19 cellular contexts compared by ENCODE assay signal in genomic region chr12:68268971-68269370, GRCh38. TPM values are rescaled to one million over a fixed set of nuclear protein-coding genes. Genes with fewer than 3 reads are reported as not detected.
A peak's percentile ranks its signal among the peaks of the same experiment; 100 is the strongest.
DNase-seq lines count a peak whose midpoint lies in the region; ATAC-seq and TF ChIP-seq lines count a peak whose summit lies in the region.
"Had no signal": no experiment of that assay in that cellular context is flagged by ENCODE, and none has a peak within 500 bp of the region (broad histone marks: within the 10 kb centered on the region; RNA-seq: fewer than 3 reads in every experiment).

No MANE protein-coding gene starts in this region.

- no peaks in the 10 kb centered on the region for H4K20me1 ChIP-seq in mammary epithelial cell (ENCODE audit: insufficient read depth, low read length)
- no peaks in the 10 kb centered on the region for H4K20me1 ChIP-seq in fibroblast of lung (ENCODE audit: control insufficient read depth, extremely low read depth, insufficient read depth, low read length)
- H4K20me1 ChIP-seq: BLaER1 had no signal

- CTCF ChIA-PET in MCF 10A (lab: Yijun Ruan, JAX) = interaction anchor here (0.7 kb wide), 1 partner anchor 50 kb away, joined by 3 read pairs; no protein-coding TSS in a partner anchor
- CTCF ChIA-PET in mammary epithelial cell (lab: Charles Lee; ENCODE audit: low non-redundant PET) = no interaction called here

- TF ChIP-seq CTCF in MCF 10A (IDR thresholded peaks at IDR 0.05; ENCODE audit: unreplicated experiment) (no peak), mammary epithelial cell (conservative IDR thresholded peaks at IDR 0.05 in 1 of 2, IDR thresholded peaks at IDR 0.05 in 1 of 2; ENCODE audit: extremely low read depth in 1 of 2, insufficient read depth in 1 of 2, low read depth in 1 of 2, low read length in 2 of 2) (no peak), fibroblast of lung (conservative IDR thresholded peaks at IDR 0.05 in 1 of 2, IDR thresholded peaks at IDR 0.05 in 1 of 2; ENCODE audit: low read depth in 1 of 2, low read length in 2 of 2) (no peak), osteocyte (IDR thresholded peaks at IDR 0.05) (no peak)

- dilution Hi-C loops in mammary epithelial cell (cut with HindIII; ENCODE audit: low sequenced_read_pairs) = no loop called here

- BruUV-seq in MCF 10A (replicated peaks; lab: Mats Ljungman, UMichigan) (no TSS peak), mammary epithelial cell (replicated peaks; lab: Mats Ljungman, UMichigan) (no TSS peak)

- no peak overlapping the region for H3K4me3 ChIP-seq in mammary epithelial cell (replicated peaks in 1 of 3; ENCODE audit: insufficient read depth in 1 of 3, low read depth in 2 of 3, low read length in 3 of 3)
- no peak overlapping the region for H3K4me3 ChIP-seq in fibroblast of lung (replicated peaks in 1 of 4; ENCODE audit: control extremely low read depth in 1 of 4, insufficient read depth in 1 of 4, low read depth in 3 of 4, low read length in 4 of 4)
- H3K4me3 ChIP-seq in aorta (ENCODE audit: low read length in 2 of 2) = no peak overlapping the region
- H3K4me3 ChIP-seq: BLaER1, GM23338 had no signal

- H3K79me2 ChIP-seq in mammary epithelial cell (ENCODE audit: insufficient read depth, low read length) (no peaks in the 10 kb centered on the region), fibroblast of lung (ENCODE audit: control insufficient read depth, insufficient read depth, low read length) (no peaks in the 10 kb centered on the region)

- H3K36me3 Mint-ChIP-seq in MCF 10A (ENCODE audit: insufficient read depth, unreplicated experiment) = no peaks in the 10 kb centered on the region
- no peaks in the 10 kb centered on the region for H3K36me3 Mint-ChIP-seq in osteocyte (ENCODE audit: unreplicated experiment)

- no peak overlapping the region for H2AFZ ChIP-seq in mammary epithelial cell (ENCODE audit: low read depth, low read length)
- no peak overlapping the region for H2AFZ ChIP-seq in fibroblast of lung (ENCODE audit: low read length)
- H2AFZ ChIP-seq: GM23338 had no signal

- peaks cover 30% of the 10 kb centered on the region for H3K4me1 Mint-ChIP-seq in MCF 10A (ENCODE audit: insufficient read depth, unreplicated experiment)
- peaks cover 32% of the 10 kb centered on the region for H3K4me1 Mint-ChIP-seq in osteocyte (ENCODE audit: unreplicated experiment)
- H3K4me1 Mint-ChIP-seq: GM23338 had no signal

- ATAC-seq in aorta (ENCODE audit: low FRiP score) = no peak
- ATAC-seq: GM23338 had no signal

- H3K9ac ChIP-seq in mammary epithelial cell (ENCODE audit: insufficient read depth, low read length) (no peak overlapping the region), fibroblast of lung (ENCODE audit: insufficient read depth, low read length) (no peak overlapping the region)
- H3K9ac ChIP-seq: BLaER1 had no signal

- peak overlapping the region; percentile 92 for H3K27ac Mint-ChIP-seq in MCF 10A (ENCODE audit: low read depth, unreplicated experiment)
- H3K27ac Mint-ChIP-seq in osteocyte (ENCODE audit: unreplicated experiment) = peak overlapping the region; percentile 58
- H3K27ac Mint-ChIP-seq: CD8-positive, alpha-beta memory T cell; GM23338 had no signal

- DNase-seq in NCI-H446 treated with DMSO at 0.1 percent for 48 hours (lab: John Stamatoyannopoulos, UW) (peak; percentile 13), NCI-H446 (lab: John Stamatoyannopoulos, UW) (no peak), MCF 10A (ENCODE audit: unreplicated experiment) (no peak), mammary epithelial cell (no peak), fibroblast of lung (ENCODE audit: low read depth in 2 of 2) (peak; percentile 23 to 52), osteocyte (ENCODE audit: extremely low spot score, unreplicated experiment) (no peak), DMS114 treated with DMSO at 0.1 percent for 48 hours (lab: John Stamatoyannopoulos, UW; ENCODE audit: unreplicated experiment) (no peak), aorta (no peak)
- DNase-seq: AML-193; Caco-2; CD8-positive, alpha-beta memory T cell; DMS53; GF-D8; H7 had no signal

- H3K27me3 ChIP-seq in mammary epithelial cell (ENCODE audit: insufficient read depth, low read length) (no peaks in the 10 kb centered on the region), fibroblast of lung (ENCODE audit: control insufficient read depth, insufficient read depth, low read length) (no peaks in the 10 kb centered on the region), aorta (ENCODE audit: control insufficient read depth in 1 of 2, insufficient read depth in 2 of 2, low read length in 1 of 2) (no peaks in the 10 kb centered on the region)
- H3K27me3 ChIP-seq: BLaER1 had no signal

- no peaks in the 10 kb centered on the region for H3K36me3 ChIP-seq in mammary epithelial cell (ENCODE audit: insufficient read depth, low read length)
- no peaks in the 10 kb centered on the region for H3K36me3 ChIP-seq in fibroblast of lung (ENCODE audit: control insufficient read depth, insufficient read depth, low read length)
- H3K36me3 ChIP-seq in aorta (ENCODE audit: control insufficient read depth in 1 of 2, insufficient read depth in 2 of 2, low read length in 1 of 2) = no peaks in the 10 kb centered on the region
- H3K36me3 ChIP-seq: BLaER1 had no signal

- H3K4me3 Mint-ChIP-seq in MCF 10A (ENCODE audit: unreplicated experiment) (no peak overlapping the region), osteocyte (ENCODE audit: unreplicated experiment) (no peak overlapping the region)
- H3K4me3 Mint-ChIP-seq: CD8-positive, alpha-beta memory T cell; GM23338 had no signal

- no peaks in the 10 kb centered on the region for H3K9me3 ChIP-seq in mammary epithelial cell (replicated peaks; ENCODE audit: insufficient read depth, low read length)
- H3K9me3 ChIP-seq in fibroblast of lung (ENCODE audit: control insufficient read depth, insufficient read depth, low read depth, low read length) = no peaks in the 10 kb centered on the region
- H3K9me3 ChIP-seq in aorta (ENCODE audit: control insufficient read depth, low read length) = no peaks in the 10 kb centered on the region
- H3K9me3 ChIP-seq: BLaER1, Caco-2 had no signal

- H3K4me1 ChIP-seq in mammary epithelial cell (ENCODE audit: insufficient read depth, low read length) = peaks cover 4% of the 10 kb centered on the region
- peaks cover 16% of the 10 kb centered on the region for H3K4me1 ChIP-seq in fibroblast of lung (ENCODE audit: control insufficient read depth, extremely low read depth, insufficient read depth, low read length)
- no peaks in the 10 kb centered on the region for H3K4me1 ChIP-seq in aorta (ENCODE audit: control insufficient read depth in 1 of 2, insufficient read depth in 2 of 2, low read length in 2 of 2)
- H3K4me1 ChIP-seq: BLaER1, Caco-2 had no signal

- no peak overlapping the region for H3K27ac ChIP-seq in mammary epithelial cell (ENCODE audit: insufficient read depth, low read depth, low read length)
- H3K27ac ChIP-seq in fibroblast of lung (ENCODE audit: insufficient read depth, low read length) = no peak overlapping the region
- no peak overlapping the region for H3K27ac ChIP-seq in aorta (ENCODE audit: low read depth in 1 of 2, low read length in 2 of 2)
- H3K27ac ChIP-seq: 22Rv1, BLaER1 had no signal

- H3K4me2 ChIP-seq in mammary epithelial cell (ENCODE audit: insufficient read depth, low read depth, low read length) (no peak overlapping the region), fibroblast of lung (ENCODE audit: extremely low read depth, insufficient read depth, low read length) (no peak overlapping the region)
- H3K4me2 ChIP-seq: BLaER1, GM23338 had no signal

- intact Hi-C loops in MCF 10A (cut with micrococcal nuclease) (loop anchor here (5.0 kb wide), 1 partner anchor 47 kb away; no protein-coding TSS in a partner anchor), mammary epithelial cell (cut with micrococcal nuclease) (loop anchor here (1.0 kb wide), 1 partner anchor 10 kb away; no protein-coding TSS in a partner anchor), aorta (cut with DNase I) (no loop called here)

- H3K27me3 Mint-ChIP-seq in MCF 10A (ENCODE audit: insufficient read depth, unreplicated experiment) (no peaks in the 10 kb centered on the region), osteocyte (ENCODE audit: unreplicated experiment) (no peaks in the 10 kb centered on the region)

- H3K9me3 Mint-ChIP-seq in MCF 10A (ENCODE audit: unreplicated experiment) (no peaks in the 10 kb centered on the region), osteocyte (ENCODE audit: unreplicated experiment) (no peaks in the 10 kb centered on the region)
- H3K9me3 Mint-ChIP-seq: CD8-positive, alpha-beta memory T cell; GM23338 had no signal

- in situ Hi-C loops in mammary epithelial cell (cut with MboI; ENCODE audit: low sequenced_read_pairs in 2 of 2) = no loop called here

- POLR2A ChIA-PET in MCF 10A (lab: Yijun Ruan, JAX) = interaction anchor here (1.4 kb wide), 1 partner anchor 23 kb away, joined by 5 read pairs; no protein-coding TSS in a partner anchor

RNA-seq across cellular contexts. Expression of gene IL22, which starts 15.6 kb away (rescaled TPM):
- total RNA-seq in MCF 10A (2022) = not detected in 2 replicates
- not detected for total RNA-seq in mammary epithelial cell
- not detected for polyA plus RNA-seq in mammary epithelial cell
- polyA minus RNA-seq in mammary epithelial cell = not detected
- not detected in 2 replicates for total RNA-seq in fibroblast of lung
- not detected in 2 replicates for polyA plus RNA-seq in fibroblast of lung
- not detected in 2 replicates for polyA plus RNA-seq in fibroblast of lung (2012)
- polyA minus RNA-seq in fibroblast of lung (ENCODE audit: low replicate concordance) = not detected in 2 replicates
- not detected in 2 replicates for total RNA-seq in osteocyte
- not detected for total RNA-seq in aorta
- polyA plus RNA-seq in aorta = not detected
- total RNA-seq: A673, Caco-2, GM23338, H7, HT1080 had no signal
- polyA plus RNA-seq: CD8-positive, alpha-beta memory T cell; GM23338 had no signal

RNA-seq across cellular contexts. Expression of gene IL26, which starts 43.4 kb away (rescaled TPM):
- total RNA-seq in MCF 10A (2022) (not detected in 2 replicates), mammary epithelial cell (not detected), fibroblast of lung (0.26 TPM in 1 of 2 replicates, not detected in the other), osteocyte (0.34 TPM in 1 of 2 replicates, not detected in the other), aorta (not detected)
- polyA plus RNA-seq in mammary epithelial cell (not detected), fibroblast of lung (0.07 TPM in 1 of 2 replicates, not detected in the other), aorta (not detected)
- polyA minus RNA-seq in mammary epithelial cell (not detected), fibroblast of lung (ENCODE audit: low replicate concordance) (not detected in 2 replicates)
- not detected in 2 replicates for polyA plus RNA-seq in fibroblast of lung (2012)
- total RNA-seq: A673, Caco-2, GM23338, H7, HT1080 had no signal
- polyA plus RNA-seq: GM23338 had no signal

Comparison
In these comparisons a context has a peak if more than half of its experiments do, and no peak if none do; other contexts are left out.
1. DNase-seq: peak in NCI-H446 treated with DMSO at 0.1 percent for 48 hours (single experiment) and fibroblast of lung (2 of 2); none in NCI-H446 (0 of 2), MCF 10A (single experiment), mammary epithelial cell (single experiment), osteocyte (single experiment), DMS114 treated with DMSO at 0.1 percent for 48 hours (single experiment) and aorta (0 of 2).
2. intact Hi-C loops: an anchor here in MCF 10A (5.0 kb wide) and mammary epithelial cell (1.0 kb wide); none called in aorta.